2 cellular contexts compared by ENCODE assay signal in genomic region chr19:4891066-4891465, GRCh38.
TF ChIP-seq lines count a peak whose summit lies in the region.

No MANE protein-coding gene starts in this region.

TF ChIP-seq in K562, 482 proteins besides CTCF, POLR2A, EP300 and RAD21:
- TF ChIP-seq IRF2 (CRISPR knock-in tag; IDR thresholded peaks at IDR 0.05) (0 out of 2 replicates have a peak, but pooled peaks have one; percentile 12), ZNF778 (CRISPR knock-in tag; IDR thresholded peaks at IDR 0.05) (no peak)

TF ChIP-seq in HepG2, 621 proteins besides CTCF, POLR2A, EP300 and RAD21 (continues in another document):
- TF ChIP-seq, protein P1, sequence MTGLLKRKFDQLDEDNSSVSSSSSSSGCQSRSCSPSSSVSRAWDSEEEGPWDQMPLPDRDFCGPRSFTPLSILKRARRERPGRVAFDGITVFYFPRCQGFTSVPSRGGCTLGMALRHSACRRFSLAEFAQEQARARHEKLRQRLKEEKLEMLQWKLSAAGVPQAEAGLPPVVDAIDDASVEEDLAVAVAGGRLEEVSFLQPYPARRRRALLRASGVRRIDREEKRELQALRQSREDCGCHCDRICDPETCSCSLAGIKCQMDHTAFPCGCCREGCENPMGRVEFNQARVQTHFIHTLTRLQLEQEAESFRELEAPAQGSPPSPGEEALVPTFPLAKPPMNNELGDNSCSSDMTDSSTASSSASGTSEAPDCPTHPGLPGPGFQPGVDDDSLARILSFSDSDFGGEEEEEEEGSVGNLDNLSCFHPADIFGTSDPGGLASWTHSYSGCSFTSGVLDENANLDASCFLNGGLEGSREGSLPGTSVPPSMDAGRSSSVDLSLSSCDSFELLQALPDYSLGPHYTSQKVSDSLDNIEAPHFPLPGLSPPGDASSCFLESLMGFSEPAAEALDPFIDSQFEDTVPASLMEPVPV (CRISPR knock-in tag; IDR thresholded peaks at IDR 0.05), result no peak
- TF ChIP-seq HIC2 (CRISPR knock-in tag; IDR thresholded peaks at IDR 0.05; ENCODE audit: low read depth), result peak; percentile 16; the same call in 1 of the 2 replicates
- no peak for TF ChIP-seq GLMP (CRISPR knock-in tag; IDR thresholded peaks at IDR 0.05; ENCODE audit: borderline replicate concordance)
- TF ChIP-seq, protein P2, sequence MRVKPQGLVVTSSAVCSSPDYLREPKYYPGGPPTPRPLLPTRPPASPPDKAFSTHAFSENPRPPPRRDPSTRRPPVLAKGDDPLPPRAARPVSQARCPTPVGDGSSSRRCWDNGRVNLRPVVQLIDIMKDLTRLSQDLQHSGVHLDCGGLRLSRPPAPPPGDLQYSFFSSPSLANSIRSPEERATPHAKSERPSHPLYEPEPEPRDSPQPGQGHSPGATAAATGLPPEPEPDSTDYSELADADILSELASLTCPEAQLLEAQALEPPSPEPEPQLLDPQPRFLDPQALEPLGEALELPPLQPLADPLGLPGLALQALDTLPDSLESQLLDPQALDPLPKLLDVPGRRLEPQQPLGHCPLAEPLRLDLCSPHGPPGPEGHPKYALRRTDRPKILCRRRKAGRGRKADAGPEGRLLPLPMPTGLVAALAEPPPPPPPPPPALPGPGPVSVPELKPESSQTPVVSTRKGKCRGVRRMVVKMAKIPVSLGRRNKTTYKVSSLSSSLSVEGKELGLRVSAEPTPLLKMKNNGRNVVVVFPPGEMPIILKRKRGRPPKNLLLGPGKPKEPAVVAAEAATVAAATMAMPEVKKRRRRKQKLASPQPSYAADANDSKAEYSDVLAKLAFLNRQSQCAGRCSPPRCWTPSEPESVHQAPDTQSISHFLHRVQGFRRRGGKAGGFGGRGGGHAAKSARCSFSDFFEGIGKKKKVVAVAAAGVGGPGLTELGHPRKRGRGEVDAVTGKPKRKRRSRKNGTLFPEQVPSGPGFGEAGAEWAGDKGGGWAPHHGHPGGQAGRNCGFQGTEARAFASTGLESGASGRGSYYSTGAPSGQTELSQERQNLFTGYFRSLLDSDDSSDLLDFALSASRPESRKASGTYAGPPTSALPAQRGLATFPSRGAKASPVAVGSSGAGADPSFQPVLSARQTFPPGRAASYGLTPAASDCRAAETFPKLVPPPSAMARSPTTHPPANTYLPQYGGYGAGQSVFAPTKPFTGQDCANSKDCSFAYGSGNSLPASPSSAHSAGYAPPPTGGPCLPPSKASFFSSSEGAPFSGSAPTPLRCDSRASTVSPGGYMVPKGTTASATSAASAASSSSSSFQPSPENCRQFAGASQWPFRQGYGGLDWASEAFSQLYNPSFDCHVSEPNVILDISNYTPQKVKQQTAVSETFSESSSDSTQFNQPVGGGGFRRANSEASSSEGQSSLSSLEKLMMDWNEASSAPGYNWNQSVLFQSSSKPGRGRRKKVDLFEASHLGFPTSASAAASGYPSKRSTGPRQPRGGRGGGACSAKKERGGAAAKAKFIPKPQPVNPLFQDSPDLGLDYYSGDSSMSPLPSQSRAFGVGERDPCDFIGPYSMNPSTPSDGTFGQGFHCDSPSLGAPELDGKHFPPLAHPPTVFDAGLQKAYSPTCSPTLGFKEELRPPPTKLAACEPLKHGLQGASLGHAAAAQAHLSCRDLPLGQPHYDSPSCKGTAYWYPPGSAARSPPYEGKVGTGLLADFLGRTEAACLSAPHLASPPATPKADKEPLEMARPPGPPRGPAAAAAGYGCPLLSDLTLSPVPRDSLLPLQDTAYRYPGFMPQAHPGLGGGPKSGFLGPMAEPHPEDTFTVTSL (CRISPR knock-in tag; IDR thresholded peaks at IDR 0.05; ENCODE audit: borderline replicate concordance), result no peak
- TF ChIP-seq ARID5B (CRISPR knock-in tag; IDR thresholded peaks at IDR 0.05), result 0 out of 2 replicates have a peak, but pooled peaks have one; percentile 8
- TF ChIP-seq, protein P3, sequence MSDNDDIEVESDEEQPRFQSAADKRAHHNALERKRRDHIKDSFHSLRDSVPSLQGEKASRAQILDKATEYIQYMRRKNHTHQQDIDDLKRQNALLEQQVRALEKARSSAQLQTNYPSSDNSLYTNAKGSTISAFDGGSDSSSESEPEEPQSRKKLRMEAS (IDR thresholded peaks at IDR 0.05), result peak; percentile 22; the same call in 1 of the 2 replicates
- TF ChIP-seq ZBTB38 (CRISPR knock-in tag; IDR thresholded peaks at IDR 0.05), result peak; percentile 75; the same call in 1 of the 2 replicates
- TF ChIP-seq ZNF292 (CRISPR knock-in tag; IDR thresholded peaks at IDR 0.05; ENCODE audit: borderline replicate concordance, low read depth), result peak; percentile 42; the same call in 1 of the 2 replicates
- TF ChIP-seq KMT2B (CRISPR knock-in tag; IDR thresholded peaks at IDR 0.05), result no peak
- TF ChIP-seq NRL (CRISPR knock-in tag; IDR thresholded peaks at IDR 0.05; ENCODE audit: borderline replicate concordance), result peak; percentile 55; the same call in 1 of the 2 replicates
- 0 out of 2 replicates have a peak, but pooled peaks have one; percentile 12 for TF ChIP-seq FOXO1 (CRISPR knock-in tag; IDR thresholded peaks at IDR 0.05)
- 0 out of 2 replicates have a peak, but pooled peaks have one; percentile 18 for TF ChIP-seq ZNF788 (CRISPR knock-in tag; IDR thresholded peaks at IDR 0.05; ENCODE audit: borderline replicate concordance)
- TF ChIP-seq ZBTB20 (CRISPR knock-in tag; IDR thresholded peaks at IDR 0.05; ENCODE audit: borderline replicate concordance, low read depth), result 0 out of 2 replicates have a peak, but pooled peaks have one; percentile 37
- TF ChIP-seq HNRNPL (IDR thresholded peaks at IDR 0.05; ENCODE audit: low read depth, low read length), result 0 out of 2 replicates have a peak, but pooled peaks have one; percentile 25
- TF ChIP-seq, protein P4, sequence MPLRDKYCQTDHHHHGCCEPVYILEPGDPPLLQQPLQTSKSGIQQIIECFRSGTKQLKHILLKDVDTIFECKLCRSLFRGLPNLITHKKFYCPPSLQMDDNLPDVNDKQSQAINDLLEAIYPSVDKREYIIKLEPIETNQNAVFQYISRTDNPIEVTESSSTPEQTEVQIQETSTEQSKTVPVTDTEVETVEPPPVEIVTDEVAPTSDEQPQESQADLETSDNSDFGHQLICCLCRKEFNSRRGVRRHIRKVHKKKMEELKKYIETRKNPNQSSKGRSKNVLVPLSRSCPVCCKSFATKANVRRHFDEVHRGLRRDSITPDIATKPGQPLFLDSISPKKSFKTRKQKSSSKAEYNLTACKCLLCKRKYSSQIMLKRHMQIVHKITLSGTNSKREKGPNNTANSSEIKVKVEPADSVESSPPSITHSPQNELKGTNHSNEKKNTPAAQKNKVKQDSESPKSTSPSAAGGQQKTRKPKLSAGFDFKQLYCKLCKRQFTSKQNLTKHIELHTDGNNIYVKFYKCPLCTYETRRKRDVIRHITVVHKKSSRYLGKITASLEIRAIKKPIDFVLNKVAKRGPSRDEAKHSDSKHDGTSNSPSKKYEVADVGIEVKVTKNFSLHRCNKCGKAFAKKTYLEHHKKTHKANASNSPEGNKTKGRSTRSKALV (CRISPR knock-in tag; IDR thresholded peaks at IDR 0.05), result no peak
- TF ChIP-seq, protein P5, sequence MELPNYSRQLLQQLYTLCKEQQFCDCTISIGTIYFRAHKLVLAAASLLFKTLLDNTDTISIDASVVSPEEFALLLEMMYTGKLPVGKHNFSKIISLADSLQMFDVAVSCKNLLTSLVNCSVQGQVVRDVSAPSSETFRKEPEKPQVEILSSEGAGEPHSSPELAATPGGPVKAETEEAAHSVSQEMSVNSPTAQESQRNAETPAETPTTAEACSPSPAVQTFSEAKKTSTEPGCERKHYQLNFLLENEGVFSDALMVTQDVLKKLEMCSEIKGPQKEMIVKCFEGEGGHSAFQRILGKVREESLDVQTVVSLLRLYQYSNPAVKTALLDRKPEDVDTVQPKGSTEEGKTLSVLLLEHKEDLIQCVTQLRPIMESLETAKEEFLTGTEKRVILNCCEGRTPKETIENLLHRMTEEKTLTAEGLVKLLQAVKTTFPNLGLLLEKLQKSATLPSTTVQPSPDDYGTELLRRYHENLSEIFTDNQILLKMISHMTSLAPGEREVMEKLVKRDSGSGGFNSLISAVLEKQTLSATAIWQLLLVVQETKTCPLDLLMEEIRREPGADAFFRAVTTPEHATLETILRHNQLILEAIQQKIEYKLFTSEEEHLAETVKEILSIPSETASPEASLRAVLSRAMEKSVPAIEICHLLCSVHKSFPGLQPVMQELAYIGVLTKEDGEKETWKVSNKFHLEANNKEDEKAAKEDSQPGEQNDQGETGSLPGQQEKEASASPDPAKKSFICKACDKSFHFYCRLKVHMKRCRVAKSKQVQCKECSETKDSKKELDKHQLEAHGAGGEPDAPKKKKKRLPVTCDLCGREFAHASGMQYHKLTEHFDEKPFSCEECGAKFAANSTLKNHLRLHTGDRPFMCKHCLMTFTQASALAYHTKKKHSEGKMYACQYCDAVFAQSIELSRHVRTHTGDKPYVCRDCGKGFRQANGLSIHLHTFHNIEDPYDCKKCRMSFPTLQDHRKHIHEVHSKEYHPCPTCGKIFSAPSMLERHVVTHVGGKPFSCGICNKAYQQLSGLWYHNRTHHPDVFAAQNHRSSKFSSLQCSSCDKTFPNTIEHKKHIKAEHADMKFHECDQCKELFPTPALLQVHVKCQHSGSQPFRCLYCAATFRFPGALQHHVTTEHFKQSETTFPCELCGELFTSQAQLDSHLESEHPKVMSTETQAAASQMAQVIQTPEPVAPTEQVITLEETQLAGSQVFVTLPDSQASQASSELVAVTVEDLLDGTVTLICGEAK (IDR thresholded peaks at IDR 0.05), result no peak
- TF ChIP-seq, protein P5 (CRISPR knock-in tag; IDR thresholded peaks at IDR 0.05), result peak; percentile 64; the same call in 1 of the 2 replicates
- TF ChIP-seq ZNF768 (CRISPR knock-in tag; IDR thresholded peaks at IDR 0.05), result peak; percentile 28; the same call in 1 of the 2 replicates
